8 cellular contexts compared by ENCODE assay signal in the genomic region with DNA sequence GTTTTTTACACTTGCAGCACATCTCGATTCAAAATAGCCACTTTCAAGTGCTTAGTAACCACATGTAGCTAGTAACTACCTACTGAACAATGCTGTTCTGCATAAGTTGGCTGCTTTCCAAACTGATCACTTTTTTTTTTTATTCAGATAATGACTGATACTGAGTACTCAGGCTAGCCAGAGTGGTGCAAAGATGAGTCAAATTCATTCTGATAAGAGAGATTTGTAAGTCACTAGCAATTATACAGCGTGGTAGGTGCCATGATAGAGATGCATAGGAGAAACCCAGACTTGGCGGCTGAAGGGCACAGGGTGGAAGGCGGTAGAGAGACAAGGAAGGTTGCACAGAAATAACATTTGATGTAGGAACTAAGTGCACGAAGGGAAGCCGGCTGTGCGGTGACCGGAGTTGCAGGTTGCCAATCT. TPM values are rescaled to one million over a fixed set of nuclear protein-coding genes. Genes with fewer than 3 reads are reported as not detected.
DNase-seq lines count a peak whose midpoint lies in the region; ATAC-seq and TF ChIP-seq lines count a peak whose summit lies in the region.

No MANE protein-coding gene starts in this region.

- no peaks in the 10 kb centered on the region for H3K9me3 ChIP-seq in vagina

- no peak for TF ChIP-seq CTCF in vagina (IDR thresholded peaks at IDR 0.05)

- peak overlapping the region; percentile 35 to 69 for H3K4me3 ChIP-seq in vagina

- H3K27ac ChIP-seq in vagina, result peak overlapping the region; percentile 81

- ATAC-seq in GM18502 (IDR thresholded peaks at IDR 0.05; ENCODE audit: poor library complexity, unreplicated experiment), result peak; percentile 49
- peak; percentile 26 for ATAC-seq in HG03575 (IDR thresholded peaks at IDR 0.05; ENCODE audit: extremely low read depth, insufficient number of reproducible peaks, low FRiP score, unreplicated experiment)

- no peaks in the 10 kb centered on the region for H3K36me3 ChIP-seq in vagina

- H3K27me3 ChIP-seq in vagina, result no peaks in the 10 kb centered on the region

- H3K4me1 ChIP-seq in vagina, result peaks cover 13% of the 10 kb centered on the region

- intact Hi-C loops in vagina (cut with DNase I), result no loop called here

- DNase-seq in brain pericyte (ENCODE audit: low read depth, low spot score) (peak; percentile 0), lung microvascular endothelial cell (ENCODE audit: low read depth in 2 of 2) (peak; percentile 30 to 41), vagina (ENCODE audit: extremely low spot score in 2 of 2) (no peak), pons (ENCODE audit: low spot score) (no peak), DMS153 treated with DMSO at 0.1 percent for 48 hours (lab: John Stamatoyannopoulos, UW; ENCODE audit: unreplicated experiment) (no peak), amygdala (lab: John Stamatoyannopoulos, UW) (no peak)

- no peak for TF ChIP-seq POLR2A in vagina (IDR thresholded peaks at IDR 0.05)

RNA-seq across cellular contexts. Expression of gene IGBP1, which starts 0.4 kb away (rescaled TPM):
- total RNA-seq in lung microvascular endothelial cell (63.4 and 66.5 TPM in 2 replicates), vagina (43.2 TPM)

RNA-seq across cellular contexts. Expression of gene DGAT2L6, which starts 44.4 kb away (rescaled TPM):
- not detected in 2 replicates for total RNA-seq in lung microvascular endothelial cell
- not detected for total RNA-seq in vagina

Comparison
In these comparisons a context has a peak if more than half of its experiments do, and no peak if none do; other contexts are left out.
1. DNase-seq: peak in brain pericyte (single experiment) and lung microvascular endothelial cell (2 of 2); none in vagina (0 of 2), pons (single experiment), DMS153 treated with DMSO at 0.1 percent for 48 hours (single experiment) and amygdala (0 of 56).